10 cellular contexts compared by ENCODE assay signal in genomic region chr2:241949736-241950412, GRCh38.
"Had no signal": no experiment of that assay in that cellular context is flagged by ENCODE, and none has a peak within 500 bp of the region (broad histone marks: within the 10 kb centered on the region; RNA-seq: fewer than 3 reads in every experiment).

No MANE protein-coding gene starts in this region.

- H3K36me3 ChIP-seq: colonic mucosa, esophagus squamous epithelium, thyroid gland had no signal

- H3K36me3 Mint-ChIP-seq: activated CD4-positive, alpha-beta memory T cell treated with anti-CD3 and anti-CD28 coated beads for 36 hours; activated CD8-positive, alpha-beta memory T cell treated with anti-CD3 and anti-CD28 coated beads, Interleukin-2, amount 10 ng/mL, durations not matched to agents 7 days and 5 days; activated naive CD4-positive, alpha-beta T cell treated with anti-CD3 and anti-CD28 coated beads, Interleukin-2, amount 50 U/mL, for 24 hours had no signal

- H3K9me3 Mint-ChIP-seq: activated CD4-positive, alpha-beta memory T cell treated with anti-CD3 and anti-CD28 coated beads for 36 hours; activated naive CD4-positive, alpha-beta T cell treated with anti-CD3 and anti-CD28 coated beads, Interleukin-2, amount 50 U/mL, for 24 hours; nephron; stimulated activated memory B cell treated with anti-CD40 and anti-IgM and Interleukin-4, amounts not matched to agents 10 μg/mL and 1 μg/mL and 100 μg/mL, for 72 hours had no signal

- H3K4me3 ChIP-seq: body of pancreas, colonic mucosa, esophagus squamous epithelium, thyroid gland had no signal

- H3K27ac ChIP-seq: body of pancreas, colonic mucosa, esophagus squamous epithelium, thyroid gland had no signal

- DNase-seq: esophagus squamous epithelium had no signal

- H3K27me3 Mint-ChIP-seq: activated CD4-positive, alpha-beta memory T cell treated with anti-CD3 and anti-CD28 coated beads for 36 hours; activated CD4-positive, alpha-beta T cell treated with anti-CD3 and anti-CD28 coated beads for 36 hours; activated CD8-positive, alpha-beta memory T cell treated with anti-CD3 and anti-CD28 coated beads, Interleukin-2, amount 10 ng/mL, durations not matched to agents 7 days and 5 days; activated naive CD4-positive, alpha-beta T cell treated with anti-CD3 and anti-CD28 coated beads, Interleukin-2, amount 50 U/mL, for 24 hours; stimulated activated memory B cell treated with anti-CD40 and anti-IgM and Interleukin-4, amounts not matched to agents 10 μg/mL and 1 μg/mL and 100 μg/mL, for 72 hours had no signal

- H3K4me1 Mint-ChIP-seq: activated CD4-positive, alpha-beta T cell treated with anti-CD3 and anti-CD28 coated beads for 36 hours; activated CD8-positive, alpha-beta memory T cell treated with anti-CD3 and anti-CD28 coated beads, Interleukin-2, amount 10 ng/mL, durations not matched to agents 7 days and 5 days; activated naive CD4-positive, alpha-beta T cell treated with anti-CD3 and anti-CD28 coated beads, Interleukin-2, amount 50 U/mL, for 24 hours; nephron had no signal

- ATAC-seq: activated CD8-positive, alpha-beta memory T cell treated with anti-CD3 and anti-CD28 coated beads, Interleukin-2, amount 10 ng/mL, durations not matched to agents 7 days and 5 days had no signal

- H3K27ac Mint-ChIP-seq: activated CD4-positive, alpha-beta memory T cell treated with anti-CD3 and anti-CD28 coated beads for 36 hours; activated CD4-positive, alpha-beta T cell treated with anti-CD3 and anti-CD28 coated beads for 36 hours; activated CD8-positive, alpha-beta memory T cell treated with anti-CD3 and anti-CD28 coated beads, Interleukin-2, amount 10 ng/mL, durations not matched to agents 7 days and 5 days; activated naive CD4-positive, alpha-beta T cell treated with anti-CD3 and anti-CD28 coated beads, Interleukin-2, amount 50 U/mL, for 24 hours; nephron; stimulated activated memory B cell treated with anti-CD40 and anti-IgM and Interleukin-4, amounts not matched to agents 10 μg/mL and 1 μg/mL and 100 μg/mL, for 72 hours had no signal

- H3K9me3 ChIP-seq: body of pancreas, colonic mucosa, esophagus squamous epithelium, thyroid gland had no signal

- H3K4me3 Mint-ChIP-seq: activated CD4-positive, alpha-beta memory T cell treated with anti-CD3 and anti-CD28 coated beads for 36 hours; activated CD4-positive, alpha-beta T cell treated with anti-CD3 and anti-CD28 coated beads for 36 hours; activated CD8-positive, alpha-beta memory T cell treated with anti-CD3 and anti-CD28 coated beads, Interleukin-2, amount 10 ng/mL, durations not matched to agents 7 days and 5 days; activated naive CD4-positive, alpha-beta T cell treated with anti-CD3 and anti-CD28 coated beads, Interleukin-2, amount 50 U/mL, for 24 hours; nephron had no signal
